In genomic region chr6:16582437-16583150, GRCh38 we compare ENCODE assay signal across 13 cellular contexts.
DNase-seq lines count a peak whose midpoint lies in the region; ATAC-seq and TF ChIP-seq lines count a peak whose summit lies in the region.
"Had no signal": no experiment of that assay in that cellular context is flagged by ENCODE, and none has a peak within 500 bp of the region (broad histone marks: within the 10 kb centered on the region; RNA-seq: fewer than 3 reads in every experiment).

No MANE protein-coding gene starts in this region.

- peaks cover 4% of the 10 kb centered on the region for H3K4me1 Mint-ChIP-seq in CD8-positive, alpha-beta T cell (ENCODE audit: low read depth)
- H3K4me1 Mint-ChIP-seq: neural progenitor cell had no signal

- POLR2A ChIA-PET in CD8-positive, alpha-beta T cell (lab: Charles Lee), result no interaction called here

- H3K9me3 Mint-ChIP-seq in CD8-positive, alpha-beta T cell, result no peaks in the 10 kb centered on the region
- H3K9me3 Mint-ChIP-seq: neural progenitor cell had no signal

- no peak for ATAC-seq in CD8-positive, alpha-beta T cell
- peak; percentile 54 for ATAC-seq in HG03139 (IDR thresholded peaks at IDR 0.05; ENCODE audit: unreplicated experiment)

- H3K27me3 Mint-ChIP-seq in CD8-positive, alpha-beta T cell (ENCODE audit: low read depth), result no peaks in the 10 kb centered on the region
- H3K27me3 Mint-ChIP-seq: activated naive CD8-positive, alpha-beta T cell treated with anti-CD3 and anti-CD28 coated beads, Interleukin-2, amount 10 ng/mL, durations not matched to agents 7 days and 5 days had no signal

- no peak overlapping the region for H3K4me3 Mint-ChIP-seq in CD8-positive, alpha-beta T cell
- H3K4me3 Mint-ChIP-seq: activated naive CD8-positive, alpha-beta T cell treated with anti-CD3 and anti-CD28 coated beads, Interleukin-2, amount 10 ng/mL, durations not matched to agents 7 days and 5 days; neural progenitor cell had no signal

- H3K27me3 ChIP-seq in CD8-positive, alpha-beta T cell (ENCODE audit: insufficient read depth, low read length), result no peaks in the 10 kb centered on the region
- no peaks in the 10 kb centered on the region for H3K27me3 ChIP-seq in effector memory CD4-positive, alpha-beta T cell (replicated peaks; ENCODE audit: control insufficient read depth, insufficient read depth, low read length, poor library complexity, severe bottlenecking)
- H3K27me3 ChIP-seq: neural progenitor cell had no signal

- no peak overlapping the region for H3K27ac ChIP-seq in CD8-positive, alpha-beta T cell (ENCODE audit: low read depth, low read length)
- no peak overlapping the region for H3K27ac ChIP-seq in effector memory CD4-positive, alpha-beta T cell (ENCODE audit: insufficient read depth, low read length, poor library complexity, severe bottlenecking)
- H3K27ac ChIP-seq: neural progenitor cell had no signal

- H3K27ac Mint-ChIP-seq in CD8-positive, alpha-beta T cell, result peak overlapping the region; percentile 25
- H3K27ac Mint-ChIP-seq: activated naive CD8-positive, alpha-beta T cell treated with anti-CD3 and anti-CD28 coated beads, Interleukin-2, amount 10 ng/mL, durations not matched to agents 7 days and 5 days; neural progenitor cell had no signal

- H3K36me3 ChIP-seq in CD8-positive, alpha-beta T cell (ENCODE audit: insufficient read depth, low read length), result no peaks in the 10 kb centered on the region
- H3K36me3 ChIP-seq in effector memory CD4-positive, alpha-beta T cell (ENCODE audit: control insufficient read depth, insufficient read depth, low read length), result peaks cover 4% of the 10 kb centered on the region
- H3K36me3 ChIP-seq: neural progenitor cell had no signal

- intact Hi-C loops in CD8-positive, alpha-beta T cell (cut with DNase I, micrococcal nuclease), result no loop called here

- H3K9me3 ChIP-seq in CD8-positive, alpha-beta T cell (ENCODE audit: low read length), result no peaks in the 10 kb centered on the region
- no peaks in the 10 kb centered on the region for H3K9me3 ChIP-seq in effector memory CD4-positive, alpha-beta T cell (ENCODE audit: control insufficient read depth, low read length)

- DNase-seq in CD8-positive, alpha-beta T cell, result no peak
- DNase-seq in cerebellar cortex (ENCODE audit: low spot score), result peak; percentile 67
- DNase-seq in renal cortical epithelial cell (ENCODE audit: low read depth), result peak; percentile 27
- DNase-seq in HK-2 (ENCODE audit: unreplicated experiment), result no peak
- no peak for DNase-seq in effector memory CD4-positive, alpha-beta T cell
- no peak for DNase-seq in activated CD4-positive, alpha-beta T cell treated with anti-CD3 and anti-CD28 coated beads, Interleukin-2, amount 50 U/mL, for 48 hours
- no peak for DNase-seq in activated CD4-positive, CD25-positive, alpha-beta regulatory T cell treated with anti-CD3 and anti-CD28 coated beads, Interleukin-2, amount 50 U/mL, for 72 hours
- DNase-seq: activated CD8-positive, alpha-beta memory T cell treated with anti-CD3 and anti-CD28 coated beads, Interleukin-2, amount 50 U/mL, for 4 hours; activated naive CD8-positive, alpha-beta T cell treated with anti-CD3 and anti-CD28 coated beads, Interleukin-2, amount 10 ng/mL, durations not matched to agents 7 days and 5 days; NCI-H1105; NCI-H345 had no signal

- no peak overlapping the region for H3K4me3 ChIP-seq in CD8-positive, alpha-beta T cell (ENCODE audit: low read depth, low read length)
- no peak overlapping the region for H3K4me3 ChIP-seq in effector memory CD4-positive, alpha-beta T cell (ENCODE audit: insufficient read depth, low read depth, low read length, poor library complexity, severe bottlenecking)
- H3K4me3 ChIP-seq: neural progenitor cell had no signal

- no peaks in the 10 kb centered on the region for H3K4me1 ChIP-seq in CD8-positive, alpha-beta T cell (ENCODE audit: insufficient read depth, low read length)
- H3K4me1 ChIP-seq in effector memory CD4-positive, alpha-beta T cell (ENCODE audit: control insufficient read depth, insufficient read depth, low read length, poor library complexity, severe bottlenecking), result no peaks in the 10 kb centered on the region
- H3K4me1 ChIP-seq: neural progenitor cell had no signal

- CTCF ChIA-PET in CD8-positive, alpha-beta T cell (lab: Charles Lee), result interaction anchor here (0.9 kb wide), 1 partner anchor 30 kb away, joined by 3 read pairs; no protein-coding TSS in a partner anchor

- TF ChIP-seq CTCF in CD8-positive, alpha-beta T cell (IDR thresholded peaks at IDR 0.05), result no peak

- H3K36me3 Mint-ChIP-seq in CD8-positive, alpha-beta T cell, result peaks cover 65% of the 10 kb centered on the region
- H3K36me3 Mint-ChIP-seq: neural progenitor cell had no signal

Comparison
In these comparisons a context has a peak if more than half of its experiments do, and no peak if none do; other contexts are left out.
1. DNase-seq: peak in cerebellar cortex (single experiment) and renal cortical epithelial cell (single experiment); none in CD8-positive, alpha-beta T cell (0 of 7), HK-2 (single experiment), effector memory CD4-positive, alpha-beta T cell (0 of 3), activated CD4-positive, alpha-beta T cell treated with anti-CD3 and anti-CD28 coated beads, Interleukin-2, amount 50 U/mL, for 48 hours (0 of 2) and activated CD4-positive, CD25-positive, alpha-beta regulatory T cell treated with anti-CD3 and anti-CD28 coated beads, Interleukin-2, amount 50 U/mL, for 72 hours (single experiment).